ENCODE assay signal across 17 cellular contexts in the genomic region with DNA sequence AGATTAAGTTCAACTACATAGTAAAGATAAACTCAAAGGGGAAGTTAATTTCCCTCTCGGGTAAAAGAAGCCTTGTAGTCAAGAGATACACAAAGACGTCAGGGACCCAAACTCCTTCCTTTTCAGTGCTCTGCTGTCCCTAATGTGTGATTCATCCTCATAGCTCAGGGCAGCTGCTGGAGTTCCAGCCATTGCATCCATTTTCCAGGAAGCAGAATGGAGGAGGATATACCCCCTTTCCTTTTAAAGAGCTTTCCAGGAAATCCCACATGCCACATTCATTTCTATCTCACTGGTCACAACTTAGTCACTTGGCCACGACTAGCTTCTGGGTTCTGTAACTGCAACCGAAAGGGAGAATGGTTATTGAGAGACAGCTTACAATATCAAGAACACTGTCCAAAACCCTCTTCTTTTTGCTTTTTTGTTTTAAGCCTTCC.
DNase-seq lines count a peak whose midpoint lies in the region; ATAC-seq lines count a peak whose summit lies in the region.
"Had no signal": no experiment of that assay in that cellular context is flagged by ENCODE, and none has a peak within 500 bp of the region (broad histone marks: within the 10 kb centered on the region; RNA-seq: fewer than 3 reads in every experiment).

No MANE protein-coding gene starts in this region.

- no peak overlapping the region for H2BK5ac ChIP-seq in trophoblast cell (ENCODE audit: low read depth, low read length, poor library complexity)

- H3K14ac ChIP-seq in trophoblast cell (ENCODE audit: low read length), result no peak overlapping the region

- H3K4me1 ChIP-seq in trophoblast cell (ENCODE audit: control insufficient read depth in 1 of 2, insufficient read depth in 2 of 2, low read length in 2 of 2), result peaks cover 4 to 6% of the 10 kb centered on the region in 2 experiments
- H3K4me1 ChIP-seq: vagina had no signal

- no peak overlapping the region for H4K91ac ChIP-seq in trophoblast cell (ENCODE audit: low read depth, low read length)

- H3K36me3 ChIP-seq in trophoblast cell (ENCODE audit: control insufficient read depth in 1 of 2, insufficient read depth in 2 of 2, low read length in 2 of 2), result no peaks in the 10 kb centered on the region
- H3K36me3 ChIP-seq: vagina had no signal

- no peak overlapping the region for H3K9ac ChIP-seq in trophoblast cell (ENCODE audit: low read length)
- H3K9ac ChIP-seq: SK-N-SH had no signal

- H4K8ac ChIP-seq in trophoblast cell (ENCODE audit: low read depth, low read length), result no peak overlapping the region

- H3K9me3 ChIP-seq in trophoblast cell (ENCODE audit: insufficient read depth, low read depth, low read length), result no peaks in the 10 kb centered on the region
- H3K9me3 ChIP-seq: SK-N-SH, vagina had no signal

- H3K9me3 Mint-ChIP-seq in activated T-cell treated with anti-CD3 and anti-CD28 coated beads, Interleukin-2, amount 50 U/mL, for 72 hours, result no peaks in the 10 kb centered on the region
- H3K9me3 Mint-ChIP-seq: CD4-positive, alpha-beta memory T cell had no signal

- H4K12ac ChIP-seq in trophoblast cell (ENCODE audit: low read depth, low read length), result no peak overlapping the region

- H2AFZ ChIP-seq in trophoblast cell (ENCODE audit: insufficient read depth, low read length, poor library complexity), result no peak overlapping the region

- H3K27ac ChIP-seq in trophoblast cell (ENCODE audit: low read depth, low read length), result no peak overlapping the region

- no peak overlapping the region for H2BK120ac ChIP-seq in trophoblast cell (ENCODE audit: insufficient read depth, low read length, poor library complexity)

- peak overlapping the region; percentile 53 to 79 for H3K4me3 Mint-ChIP-seq in activated T-cell treated with anti-CD3 and anti-CD28 coated beads, Interleukin-2, amount 50 U/mL, for 72 hours
- H3K4me3 Mint-ChIP-seq: CD4-positive, alpha-beta memory T cell had no signal

- no peak overlapping the region for H3K4ac ChIP-seq in trophoblast cell (ENCODE audit: low read depth, low read length)

- H3K4me1 Mint-ChIP-seq in activated T-cell treated with anti-CD3 and anti-CD28 coated beads, Interleukin-2, amount 50 U/mL, for 72 hours (ENCODE audit: low read depth), result peaks cover 80% of the 10 kb centered on the region

- no peak overlapping the region for H3K4me3 ChIP-seq in trophoblast cell (ENCODE audit: low read depth, low read length)
- H3K4me3 ChIP-seq: vagina had no signal

- peak; percentile 84 to 90 for ATAC-seq in activated T-cell treated with anti-CD3 and anti-CD28 coated beads, Interleukin-2, amount 50 U/mL, for 72 hours (replicated peaks in 1 of 2)
- ATAC-seq in HG02852 (IDR thresholded peaks at IDR 0.05; ENCODE audit: unreplicated experiment), result no peak
- ATAC-seq: HCT116 had no signal

- in situ Hi-C loops in KBM-7 (cut with MboI; ENCODE audit: low pct_unique_long_range_greater_than_20kb, low sequenced_read_pairs), result no loop called here

- H3K23ac ChIP-seq in trophoblast cell (ENCODE audit: low read length), result no peak overlapping the region

- no peaks in the 10 kb centered on the region for H3K27me3 Mint-ChIP-seq in activated T-cell treated with anti-CD3 and anti-CD28 coated beads, Interleukin-2, amount 50 U/mL, for 72 hours (ENCODE audit: low read depth)
- H3K27me3 Mint-ChIP-seq: CD4-positive, alpha-beta memory T cell had no signal

- peak overlapping the region; percentile 99 for H3K27ac Mint-ChIP-seq in activated T-cell treated with anti-CD3 and anti-CD28 coated beads, Interleukin-2, amount 50 U/mL, for 72 hours

- H2AK5ac ChIP-seq in trophoblast cell (ENCODE audit: low read length), result no peak overlapping the region

- peaks cover 2 to 14% of the 10 kb centered on the region in 2 donors for H3K36me3 Mint-ChIP-seq in activated T-cell treated with anti-CD3 and anti-CD28 coated beads, Interleukin-2, amount 50 U/mL, for 72 hours (ENCODE audit: insufficient read depth in 2 of 2)

- H2BK12ac ChIP-seq in trophoblast cell (ENCODE audit: low read length), result no peak overlapping the region

- peak; percentile 30 for DNase-seq in activated CD4-positive, alpha-beta T cell treated with anti-CD3 and anti-CD28 coated beads for 48 hours
- DNase-seq in activated CD4-positive, alpha-beta T cell treated with anti-CD3 and anti-CD28 coated beads, Interleukin-2, amount 50 U/mL, for 4 hours, result no peak
- DNase-seq in KBM-7, result peak; percentile 27
- peak; percentile 35 to 46 for DNase-seq in activated T-cell treated with anti-CD3 and anti-CD28 coated beads, Interleukin-2, amount 50 U/mL, for 72 hours
- DNase-seq in trophoblast cell, result peak; percentile 46 to 76
- no peak for DNase-seq in NCI-H345 (lab: John Stamatoyannopoulos, UW)
- DNase-seq in A172 (ENCODE audit: low spot score), result no peak
- DNase-seq: amniotic stem cell; CD4-positive, alpha-beta memory T cell; DMS79 treated with DMSO at 0.1 percent for 48 hours; NCI-H2081; NCI-H526 treated with DMSO at 0.1 percent for 48 hours; SK-N-SH; stimulated activated naive CD4-positive, alpha-beta T cell had no signal

- WGBS in trophoblast cell (ENCODE audit: extremely low coverage, insufficient coverage, insufficient read length), result no CpG with 5 or more reads among the region's 4 CpGs

- no peak overlapping the region for H3K4me2 ChIP-seq in trophoblast cell (ENCODE audit: low read length)
- H3K4me2 ChIP-seq: SK-N-SH had no signal

- H3K79me1 ChIP-seq in trophoblast cell (ENCODE audit: low read length), result peaks cover 3% of the 10 kb centered on the region

- H3K27me3 ChIP-seq in trophoblast cell (ENCODE audit: insufficient read depth, low read length), result no peaks in the 10 kb centered on the region
- H3K27me3 ChIP-seq: vagina had no signal

- no peak overlapping the region for H3K18ac ChIP-seq in trophoblast cell (ENCODE audit: low read length)

- no peaks in the 10 kb centered on the region for H3K79me2 ChIP-seq in trophoblast cell (ENCODE audit: control insufficient read depth, insufficient read depth, low read length, poor library complexity)

Comparison
In these comparisons a context has a peak if more than half of its experiments do, and no peak if none do; other contexts are left out.
1. DNase-seq: peak in activated CD4-positive, alpha-beta T cell treated with anti-CD3 and anti-CD28 coated beads for 48 hours (single experiment), KBM-7 (single experiment), activated T-cell treated with anti-CD3 and anti-CD28 coated beads, Interleukin-2, amount 50 U/mL, for 72 hours (2 of 2) and trophoblast cell (2 of 2); none in activated CD4-positive, alpha-beta T cell treated with anti-CD3 and anti-CD28 coated beads, Interleukin-2, amount 50 U/mL, for 4 hours (0 of 2), NCI-H345 (single experiment) and A172 (single experiment).